18 cellular contexts compared by ENCODE assay signal in the genomic region with DNA sequence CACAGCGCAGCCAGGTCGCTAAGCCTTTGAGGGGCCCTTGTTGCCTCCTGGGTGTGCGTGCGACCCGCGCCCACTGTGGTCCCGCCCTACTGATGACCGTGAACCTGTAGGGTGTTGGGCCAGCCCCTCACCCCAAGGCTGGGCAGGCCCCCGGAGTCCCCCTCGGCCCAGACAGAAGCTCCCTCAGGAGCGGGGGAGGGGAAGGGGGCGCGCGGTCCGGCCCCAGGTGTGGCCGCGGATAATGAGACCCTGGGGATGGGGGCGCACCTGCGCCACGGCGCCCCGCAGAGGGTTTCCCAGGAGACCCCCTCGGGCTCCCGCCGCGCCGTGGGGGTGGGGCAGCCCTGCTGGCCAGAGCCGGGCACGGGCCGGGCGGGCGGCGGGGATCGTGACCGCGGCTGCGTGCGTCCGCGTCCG. TPM values are rescaled to one million over a fixed set of nuclear protein-coding genes. Genes with fewer than 3 reads are reported as not detected.
DNase-seq lines count a peak whose midpoint lies in the region; ATAC-seq and TF ChIP-seq lines count a peak whose summit lies in the region.
"Had no signal": no experiment of that assay in that cellular context is flagged by ENCODE, and none has a peak within 500 bp of the region (broad histone marks: within the 10 kb centered on the region; RNA-seq: fewer than 3 reads in every experiment).

No MANE protein-coding gene starts in this region.

- TF ChIP-seq EP300 in esophagus muscularis mucosa (IDR thresholded peaks at IDR 0.05), result no peak

- CTCF ChIA-PET in HEK293 (lab: Yijun Ruan, JAX), result interaction anchor here (1.0 kb wide), 1 partner anchor 168 kb away, joined by 3 read pairs; no protein-coding TSS in a partner anchor
- CTCF ChIA-PET in RWPE1 (lab: Yijun Ruan, JAX), result no interaction called here

- peak overlapping the region; percentile 46; the same call in 1 of the 2 replicates for H3K27ac ChIP-seq in HEK293 (ENCODE audit: extremely low read depth, low read depth, low read length)
- no peak overlapping the region for H3K27ac ChIP-seq in esophagus muscularis mucosa (replicated peaks in 1 of 4)
- no peak overlapping the region for H3K27ac ChIP-seq in RWPE1
- H3K27ac ChIP-seq: adrenal gland, C4-2B, SK-N-MC, uterus had no signal

- POLR2A ChIA-PET in HEK293 (lab: Yijun Ruan, JAX) (interaction anchor here (1.8 kb wide), 1 partner anchor 82 kb away, joined by 4 read pairs; no protein-coding TSS in a partner anchor), RWPE1 (lab: Yijun Ruan, JAX; ENCODE audit: low non-redundant PET) (no interaction called here)

- WGBS in esophagus muscularis mucosa, result no CpG with 5 or more reads among the region's 41 CpGs

- H3K36me3 ChIP-seq in BE2C (peaks cover 6% of the 10 kb centered on the region), HEK293 (ENCODE audit: control insufficient read depth in 2 of 2, insufficient read depth in 1 of 2, low read length in 2 of 2) (peaks cover 0 to 4% of the 10 kb centered on the region in 2 experiments; a peak in 1 of 3 replicates), esophagus muscularis mucosa (no peaks in the 10 kb centered on the region)
- H3K36me3 ChIP-seq: adrenal gland, uterus had no signal

- DNase-seq in BE2C, result peak; percentile 37
- DNase-seq in esophagus muscularis mucosa (ENCODE audit: extremely low spot score), result no peak
- no peak for DNase-seq in omental fat pad (ENCODE audit: low spot score)
- no peak for DNase-seq in RWPE1 (ENCODE audit: low spot score)
- no peak for DNase-seq in SKM-1 treated with dmso at 0.1 percent for 144 hours (lab: John Stamatoyannopoulos, UW; ENCODE audit: unreplicated experiment)
- no peak for DNase-seq in stimulated activated CD8-positive, alpha-beta memory T cell treated with anti-CD3 and anti-CD28 coated beads, Interleukin-4, amount 100 ng/mL, for 48 hours
- DNase-seq: activated CD8-positive, alpha-beta T cell treated with anti-CD3 and anti-CD28 coated beads, Interleukin-2, amount 10 ng/mL, durations not matched to agents 7 days and 5 days; adrenal gland; DMS79 treated with DMSO at 0.1 percent for 48 hours; left colon; naive thymus-derived CD4-positive, alpha-beta T cell; stimulated activated naive B cell treated with anti-CD40 and anti-IgM and Interleukin-4, amounts not matched to agents 10 μg/mL and 1 μg/mL and 100 μg/mL, for 72 hours; uterus had no signal

- TF ChIP-seq CTCF in BE2C (IDR thresholded peaks at IDR 0.05; ENCODE audit: low read depth, low read length) (no peak), HEK293 (tag by site-specific recombination; IDR thresholded peaks at IDR 0.05) (no peak), esophagus muscularis mucosa (IDR thresholded peaks at IDR 0.05) (no peak), omental fat pad (IDR thresholded peaks at IDR 0.05) (no peak), RWPE1 (conservative IDR thresholded peaks at IDR 0.05; ENCODE audit: low read depth) (no peak)

- peaks cover 8% of the 10 kb centered on the region for H3K27me3 ChIP-seq in BE2C
- H3K27me3 ChIP-seq in esophagus muscularis mucosa, result peaks cover 0 to 45% (median 11%) of the 10 kb centered on the region in 4 donors

- H3K4me1 ChIP-seq in BE2C (no peaks in the 10 kb centered on the region), HEK293 (ENCODE audit: control insufficient read depth, insufficient read depth, low read length) (no peaks in the 10 kb centered on the region), esophagus muscularis mucosa (peaks cover 14 to 39% (median 29%) of the 10 kb centered on the region in 4 donors)

- intact Hi-C loops in esophagus muscularis mucosa (cut with DNase I), result no loop called here

- H3K9me3 ChIP-seq in BE2C (no peaks in the 10 kb centered on the region), HEK293 (ENCODE audit: control insufficient read depth, insufficient read depth, low read depth, low read length) (no peaks in the 10 kb centered on the region), esophagus muscularis mucosa (no peaks in the 10 kb centered on the region)
- H3K9me3 ChIP-seq: adrenal gland, uterus had no signal

- peak overlapping the region; percentile 33 for H3K4me3 ChIP-seq in BE2C (ENCODE audit: low read depth, low read length)
- peak overlapping the region; percentile 29 for H3K4me3 ChIP-seq in HEK293 (ENCODE audit: low read depth, low read length)
- peak overlapping the region in 3 of 4 donors; percentile 40 to 59 (median 45) for H3K4me3 ChIP-seq in esophagus muscularis mucosa
- H3K4me3 ChIP-seq: uterus had no signal

- no peak for TF ChIP-seq POLR2A in esophagus muscularis mucosa (IDR thresholded peaks at IDR 0.05; ENCODE audit: low read depth)

- ATAC-seq in omental fat pad (ENCODE audit: low FRiP score) (peak; percentile 3), HG03135 (IDR thresholded peaks at IDR 0.05; ENCODE audit: unreplicated experiment) (no peak)
- ATAC-seq: activated CD8-positive, alpha-beta T cell treated with anti-CD3 and anti-CD28 coated beads, Interleukin-2, amount 10 ng/mL, durations not matched to agents 7 days and 5 days; naive thymus-derived CD4-positive, alpha-beta T cell; stimulated activated naive B cell treated with anti-CD40 and anti-IgM and Interleukin-4, amounts not matched to agents 10 μg/mL and 1 μg/mL and 100 μg/mL, for 72 hours had no signal

TF ChIP-seq in HEK293, 187 proteins besides CTCF, POLR2A, EP300 and RAD21 (continues in another document):
- no peak for TF ChIP-seq ZNF521 (tag by site-specific recombination; IDR thresholded peaks at IDR 0.05)
- TF ChIP-seq, protein P1, sequence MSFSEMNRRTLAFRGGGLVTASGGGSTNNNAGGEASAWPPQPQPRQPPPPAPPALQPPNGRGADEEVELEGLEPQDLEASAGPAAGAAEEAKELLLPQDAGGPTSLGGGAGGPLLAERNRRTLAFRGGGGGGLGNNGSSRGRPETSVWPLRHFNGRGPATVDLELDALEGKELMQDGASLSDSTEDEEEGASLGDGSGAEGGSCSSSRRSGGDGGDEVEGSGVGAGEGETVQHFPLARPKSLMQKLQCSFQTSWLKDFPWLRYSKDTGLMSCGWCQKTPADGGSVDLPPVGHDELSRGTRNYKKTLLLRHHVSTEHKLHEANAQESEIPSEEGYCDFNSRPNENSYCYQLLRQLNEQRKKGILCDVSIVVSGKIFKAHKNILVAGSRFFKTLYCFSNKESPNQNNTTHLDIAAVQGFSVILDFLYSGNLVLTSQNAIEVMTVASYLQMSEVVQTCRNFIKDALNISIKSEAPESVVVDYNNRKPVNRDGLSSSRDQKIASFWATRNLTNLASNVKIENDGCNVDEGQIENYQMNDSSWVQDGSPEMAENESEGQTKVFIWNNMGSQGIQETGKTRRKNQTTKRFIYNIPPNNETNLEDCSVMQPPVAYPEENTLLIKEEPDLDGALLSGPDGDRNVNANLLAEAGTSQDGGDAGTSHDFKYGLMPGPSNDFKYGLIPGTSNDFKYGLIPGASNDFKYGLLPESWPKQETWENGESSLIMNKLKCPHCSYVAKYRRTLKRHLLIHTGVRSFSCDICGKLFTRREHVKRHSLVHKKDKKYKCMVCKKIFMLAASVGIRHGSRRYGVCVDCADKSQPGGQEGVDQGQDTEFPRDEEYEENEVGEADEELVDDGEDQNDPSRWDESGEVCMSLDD (tag by site-specific recombination; IDR thresholded peaks at IDR 0.05), result no peak
- TF ChIP-seq ZBTB21 (tag by site-specific recombination; IDR thresholded peaks at IDR 0.05), result no peak
- no peak for TF ChIP-seq HOXC10 (CRISPR knock-in tag; IDR thresholded peaks at IDR 0.05)
- TF ChIP-seq ZNF623 (tag by site-specific recombination; IDR thresholded peaks at IDR 0.05), result no peak
- TF ChIP-seq ZNF426 (tag by site-specific recombination; IDR thresholded peaks at IDR 0.05), result no peak
- TF ChIP-seq, protein P2, sequence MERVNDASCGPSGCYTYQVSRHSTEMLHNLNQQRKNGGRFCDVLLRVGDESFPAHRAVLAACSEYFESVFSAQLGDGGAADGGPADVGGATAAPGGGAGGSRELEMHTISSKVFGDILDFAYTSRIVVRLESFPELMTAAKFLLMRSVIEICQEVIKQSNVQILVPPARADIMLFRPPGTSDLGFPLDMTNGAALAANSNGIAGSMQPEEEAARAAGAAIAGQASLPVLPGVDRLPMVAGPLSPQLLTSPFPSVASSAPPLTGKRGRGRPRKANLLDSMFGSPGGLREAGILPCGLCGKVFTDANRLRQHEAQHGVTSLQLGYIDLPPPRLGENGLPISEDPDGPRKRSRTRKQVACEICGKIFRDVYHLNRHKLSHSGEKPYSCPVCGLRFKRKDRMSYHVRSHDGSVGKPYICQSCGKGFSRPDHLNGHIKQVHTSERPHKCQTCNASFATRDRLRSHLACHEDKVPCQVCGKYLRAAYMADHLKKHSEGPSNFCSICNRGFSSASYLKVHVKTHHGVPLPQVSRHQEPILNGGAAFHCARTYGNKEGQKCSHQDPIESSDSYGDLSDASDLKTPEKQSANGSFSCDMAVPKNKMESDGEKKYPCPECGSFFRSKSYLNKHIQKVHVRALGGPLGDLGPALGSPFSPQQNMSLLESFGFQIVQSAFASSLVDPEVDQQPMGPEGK (tag by site-specific recombination; IDR thresholded peaks at IDR 0.05), result peak; percentile 67
- no peak for TF ChIP-seq ZFHX2 (tag by site-specific recombination; conservative IDR thresholded peaks at IDR 0.05)
- no peak for TF ChIP-seq ZNF473 (tag by site-specific recombination; IDR thresholded peaks at IDR 0.05)

RNA-seq across cellular contexts. Expression of a gene that starts 0.4 kb away (rescaled TPM):
- polyA plus RNA-seq in BE2C (2012; ENCODE audit: insufficient read depth, insufficient read length, low read depth), result 25.3 TPM
- total RNA-seq in esophagus muscularis mucosa (1 to 10 TPM in 3 of 4 donors, under 1 TPM in 1; 0.80 to 4.8 (median 3.0) TPM), omental fat pad (10 to 100 TPM in 1 of 4 donors, 1 to 10 TPM in 2, not detected in 1; 2.3 to 12.2 (median 5.9) TPM)
- total RNA-seq: activated CD8-positive, alpha-beta T cell treated with anti-CD3 and anti-CD28 coated beads, Interleukin-2, amount 10 ng/mL, durations not matched to agents 7 days and 5 days had no signal
- polyA plus RNA-seq: naive thymus-derived CD4-positive, alpha-beta T cell had no signal

RNA-seq across cellular contexts. Expression of a gene that starts 3.0 kb away (rescaled TPM):
- 30.9 TPM for polyA plus RNA-seq in BE2C (2012; ENCODE audit: insufficient read depth, insufficient read length, low read depth)
- 1 to 10 TPM in 2 of 4 donors, under 1 TPM in 1, not detected in 1; 0.23 to 1.2 (median 1.0) TPM for total RNA-seq in esophagus muscularis mucosa
- total RNA-seq in omental fat pad, result 1 to 10 TPM in 3 of 4 donors, not detected in 1; 1.5 to 5.3 (median 2.7) TPM
- total RNA-seq: activated CD8-positive, alpha-beta T cell treated with anti-CD3 and anti-CD28 coated beads, Interleukin-2, amount 10 ng/mL, durations not matched to agents 7 days and 5 days; activated T-helper 2 cell treated with anti-CD3 and anti-CD28 coated beads, Interferon-gamma antibody, Interleukin-2, Interleukin-4, amounts not matched to agents 10 μg/mL and 5 μg/mL and 100 μg/mL, durations not matched to agents 14 hours and 24 hours and 36 hours had no signal
- polyA plus RNA-seq: naive thymus-derived CD4-positive, alpha-beta T cell had no signal

RNA-seq across cellular contexts. Expression of a gene that starts 4.3 kb away (rescaled TPM):
- 29.9 TPM for polyA plus RNA-seq in BE2C (2012; ENCODE audit: insufficient read depth, insufficient read length, low read depth)
- total RNA-seq in esophagus muscularis mucosa (10 to 100 TPM in 2 of 4 donors, 1 to 10 TPM in 2; 7.1 to 18.2 (median 11.0) TPM), omental fat pad (10 to 100 TPM in 2 of 4 donors, 1 to 10 TPM in 2; 5.0 to 23.5 (median 13.8) TPM)
- total RNA-seq: activated CD8-positive, alpha-beta T cell treated with anti-CD3 and anti-CD28 coated beads, Interleukin-2, amount 10 ng/mL, durations not matched to agents 7 days and 5 days had no signal
- polyA plus RNA-seq: naive thymus-derived CD4-positive, alpha-beta T cell had no signal

RNA-seq across cellular contexts. Expression of a gene that starts 45.4 kb away (rescaled TPM):
- polyA plus RNA-seq in BE2C (2012; ENCODE audit: insufficient read depth, insufficient read length, low read depth), result 92.3 TPM
- total RNA-seq in esophagus muscularis mucosa (100 to 1,000 TPM in 1 of 4 donors, 10 to 100 TPM in 3; 61.0 to 129 (median 78.1) TPM), omental fat pad (100 to 1,000 TPM in 1 of 4 donors, 10 to 100 TPM in 3; 48.5 to 119 (median 69.3) TPM)

RNA-seq across cellular contexts. Expression of a gene that starts 50.8 kb away (rescaled TPM):
- 147 TPM for polyA plus RNA-seq in BE2C (2012; ENCODE audit: insufficient read depth, insufficient read length, low read depth)
- total RNA-seq in esophagus muscularis mucosa (10 to 100 TPM; 34.8 to 60.6 (median 50.2) TPM), omental fat pad (100 to 1,000 TPM in 1 of 4 donors, 10 to 100 TPM in 3; 52.7 to 115 (median 76.8) TPM)
